Comparison of ENCODE assay signal across 17 cellular contexts in the genomic region with DNA sequence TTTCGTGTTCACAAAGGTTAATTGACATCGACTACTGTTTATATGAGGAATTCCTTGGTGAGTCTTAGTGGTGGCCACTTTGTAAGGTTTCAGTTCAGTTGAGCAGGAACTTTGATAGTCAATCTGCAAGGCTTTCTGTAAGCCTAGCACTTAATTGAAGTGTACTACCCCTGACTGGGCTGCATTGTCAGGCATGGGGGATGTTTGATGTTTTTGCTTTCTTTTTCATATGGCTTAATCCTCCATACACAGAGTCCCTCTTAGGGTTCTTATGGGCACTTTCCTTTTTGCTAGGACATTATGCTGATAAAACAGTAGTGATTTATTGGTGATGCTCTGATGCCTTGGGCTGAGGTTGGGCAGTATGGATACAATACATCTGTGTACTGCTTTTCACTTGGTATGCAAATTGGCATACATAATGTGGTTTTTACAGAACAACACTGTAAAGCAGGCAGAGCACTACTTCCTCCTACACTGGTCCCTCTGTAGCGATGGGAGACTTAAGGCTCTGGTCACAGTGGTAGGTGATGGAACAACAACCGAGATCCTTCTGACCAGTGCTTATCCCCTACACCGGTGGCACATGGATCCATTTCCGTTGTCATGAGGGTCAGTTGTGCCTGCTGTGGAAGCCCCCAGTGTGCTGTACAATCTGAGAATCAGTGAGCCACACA.
A peak's percentile ranks its signal among the peaks of the same experiment; 100 is the strongest.
DNase-seq lines count a peak whose midpoint lies in the region; ATAC-seq and TF ChIP-seq lines count a peak whose summit lies in the region.
"Had no signal": no experiment of that assay in that cellular context is flagged by ENCODE, and none has a peak within 500 bp of the region (broad histone marks: within the 10 kb centered on the region; RNA-seq: fewer than 3 reads in every experiment).

No MANE protein-coding gene starts in this region.

- peak; percentile 16 for DNase-seq in MM.1S
- no peak for DNase-seq in DMS79 (lab: John Stamatoyannopoulos, UW)
- DNase-seq in COLO668 (lab: John Stamatoyannopoulos, UW; ENCODE audit: unreplicated experiment): no peak
- DNase-seq in coronary artery (ENCODE audit: low spot score): no peak
- DNase-seq in NCI-H345 (lab: John Stamatoyannopoulos, UW): no peak
- DNase-seq: ACHN; CD4-positive, CD25-positive, alpha-beta regulatory T cell; GOT3; NCI-H1436; NCI-H2029 treated with DMSO at 0.1 percent for 48 hours; NCI-H524; Peyer's patch; Right ventricle myocardium superior had no signal

- H3K4me3 ChIP-seq in MM.1S (ENCODE audit: low read length) (no peak overlapping the region), coronary artery (no peak overlapping the region)
- H3K4me3 ChIP-seq: K562, Peyer's patch, SK-N-MC had no signal

- ATAC-seq in GM19351 (IDR thresholded peaks at IDR 0.05; ENCODE audit: unreplicated experiment) (peak; percentile 72), HG02852 (IDR thresholded peaks at IDR 0.05; ENCODE audit: unreplicated experiment) (peak; percentile 65)
- ATAC-seq: K562 had no signal

- no peaks in the 10 kb centered on the region for H4K20me1 ChIP-seq in MM.1S (ENCODE audit: insufficient read depth, low read length)

- no peak overlapping the region for H2AFZ ChIP-seq in MM.1S (ENCODE audit: low read length)

- H3F3A ChIP-seq in MM.1S (ENCODE audit: insufficient read depth, low read length): no peaks in the 10 kb centered on the region

- H3K27me3 ChIP-seq in MM.1S (replicated peaks; ENCODE audit: insufficient read depth, low read length): no peaks in the 10 kb centered on the region
- H3K27me3 ChIP-seq: Peyer's patch had no signal

- H3K27ac ChIP-seq in MM.1S (ENCODE audit: low read length): no peak overlapping the region
- no peak overlapping the region for H3K27ac ChIP-seq in coronary artery
- H3K27ac ChIP-seq: Peyer's patch, SK-N-MC had no signal

- no peaks in the 10 kb centered on the region for H3K79me2 ChIP-seq in MM.1S (ENCODE audit: low read length)

- H3K9ac ChIP-seq in MM.1S (ENCODE audit: low read length): no peak overlapping the region

- H3K9me2 ChIP-seq in MM.1S (replicated peaks; ENCODE audit: insufficient read depth, low read length): no peaks in the 10 kb centered on the region

- no peaks in the 10 kb centered on the region for H3K4me1 ChIP-seq in MM.1S (ENCODE audit: low read length)
- H3K4me1 ChIP-seq: Peyer's patch had no signal

- TF ChIP-seq CTCF in MM.1S (IDR thresholded peaks at IDR 0.05; ENCODE audit: low read length) (no peak), coronary artery (IDR thresholded peaks at IDR 0.05) (no peak)

- H3K36me3 ChIP-seq in MM.1S (replicated peaks; ENCODE audit: insufficient read depth, low read length): no peaks in the 10 kb centered on the region
- H3K36me3 ChIP-seq: Peyer's patch had no signal

- no peaks in the 10 kb centered on the region for H3K9me3 ChIP-seq in MM.1S (replicated peaks; ENCODE audit: insufficient read depth, low read length)
- H3K9me3 ChIP-seq: Peyer's patch had no signal

- no peak overlapping the region for H3K4me2 ChIP-seq in MM.1S (ENCODE audit: low read depth, low read length)
